Comparison of ENCODE assay signal across 8 cellular contexts in genomic region chr15:81002004-81002253, GRCh38. TPM values are rescaled to one million over a fixed set of nuclear protein-coding genes. Genes with fewer than 3 reads are reported as not detected.
DNase-seq lines count a peak whose midpoint lies in the region; ATAC-seq and TF ChIP-seq lines count a peak whose summit lies in the region.

No MANE protein-coding gene starts in this region.

- peak; percentile 19 for ATAC-seq in HCT116

- H3K4me3 Mint-ChIP-seq in activated naive CD8-positive, alpha-beta T cell treated with anti-CD3 and anti-CD28 coated beads for 36 hours: peak overlapping the region; percentile 81

- TF ChIP-seq RAD21 in HCT116 (IDR thresholded peaks at IDR 0.05; ENCODE audit: low read depth): no peak

- no peaks in the 10 kb centered on the region for H4K20me1 ChIP-seq in HCT116 (ENCODE audit: insufficient read depth)
- peaks cover 51% of the 10 kb centered on the region for H4K20me1 ChIP-seq in smooth muscle cell (ENCODE audit: low read depth)

- H2AFZ ChIP-seq in HCT116 (ENCODE audit: low read depth, low read length, poor library complexity, severe bottlenecking) (no peak overlapping the region), smooth muscle cell (ENCODE audit: low read depth) (no peak overlapping the region)

- intact Hi-C loops in HCT116 (cut with micrococcal nuclease): loop anchor here (5.0 kb wide), 1 partner anchor 90 kb away; no protein-coding TSS in a partner anchor

- H3K27me3 ChIP-seq in HCT116 (ENCODE audit: insufficient read depth, low read length) (no peaks in the 10 kb centered on the region), smooth muscle cell (ENCODE audit: low read depth) (no peaks in the 10 kb centered on the region)

- CTCF ChIA-PET in HCT116 (lab: Charles Lee): interaction anchor here (2.9 kb wide), 1 partner anchor 264 kb away, joined by 18 read pairs; no protein-coding TSS in a partner anchor

- H3K79me2 ChIP-seq in HCT116 (ENCODE audit: insufficient read depth, low read length): peaks cover 43% of the 10 kb centered on the region
- H3K79me2 ChIP-seq in smooth muscle cell (ENCODE audit: low read depth): peaks cover 49% of the 10 kb centered on the region

- H3K4me3 ChIP-seq in HCT116 (replicated peaks in 1 of 2; ENCODE audit: low read depth in 1 of 2, low read length in 2 of 2) (peak overlapping the region; percentile 66 to 77), iPS-11a (ENCODE audit: low read depth, low read length) (peak overlapping the region; percentile 74), smooth muscle cell (peak overlapping the region; percentile 99)

- H3K36me3 ChIP-seq in HCT116 (ENCODE audit: control insufficient read depth in 1 of 2, insufficient read depth in 2 of 2, low read length in 2 of 2): peaks cover 0 to 7% of the 10 kb centered on the region in 2 experiments; a peak in 1 of 4 replicates
- H3K36me3 ChIP-seq in smooth muscle cell (ENCODE audit: low read depth): no peaks in the 10 kb centered on the region

- H3K9me3 Mint-ChIP-seq in activated naive CD8-positive, alpha-beta T cell treated with anti-CD3 and anti-CD28 coated beads for 36 hours: no peaks in the 10 kb centered on the region

- no TSS peak for BruUV-seq in HCT116 (replicated peaks; lab: Mats Ljungman, UMichigan)

- TF ChIP-seq POLR2A in HCT116 (IDR thresholded peaks at IDR 0.05; ENCODE audit: borderline replicate concordance, extremely low read depth, insufficient read depth, insufficient read length): no peak

- H3K27ac Mint-ChIP-seq in activated naive CD8-positive, alpha-beta T cell treated with anti-CD3 and anti-CD28 coated beads for 36 hours: peak overlapping the region; percentile 81

- peak overlapping the region; percentile 90 for H3K27ac ChIP-seq in HCT116 (ENCODE audit: low read depth, low read length)
- H3K27ac ChIP-seq in smooth muscle cell (ENCODE audit: low read depth): peak overlapping the region; percentile 91

- POLR2A ChIA-PET in HCT116 (lab: Charles Lee): no interaction called here

- H3K9me2 ChIP-seq in HCT116 (ENCODE audit: insufficient read depth): no peaks in the 10 kb centered on the region

- DNase-seq in HCT116 (ENCODE audit: low read depth, low spot score): no peak
- DNase-seq in activated naive CD8-positive, alpha-beta T cell treated with anti-CD3 and anti-CD28 coated beads for 36 hours: no peak
- no peak for DNase-seq in smooth muscle cell (lab: John Stamatoyannopoulos, UW; ENCODE audit: unreplicated experiment)
- no peak for DNase-seq in stimulated activated CD4-positive, alpha-beta T cell treated with anti-CD3 and anti-CD28 coated beads, Interleukin-4, amount 100 ng/mL, for 1 hour
- no peak for DNase-seq in NCI-H1436 treated with DMSO at 0.1 percent for 48 hours (lab: John Stamatoyannopoulos, UW)
- no peak for DNase-seq in DMS153 treated with DMSO at 0.1 percent for 48 hours (lab: John Stamatoyannopoulos, UW; ENCODE audit: unreplicated experiment)
- DNase-seq in NCI-H82 (lab: John Stamatoyannopoulos, UW): no peak

- peaks cover 28% of the 10 kb centered on the region for H3K36me3 Mint-ChIP-seq in activated naive CD8-positive, alpha-beta T cell treated with anti-CD3 and anti-CD28 coated beads for 36 hours

- H3K4me2 ChIP-seq in HCT116 (ENCODE audit: low read length): peak overlapping the region; percentile 79
- peak overlapping the region; percentile 85 for H3K4me2 ChIP-seq in smooth muscle cell

- RAD21 ChIA-PET in HCT116 (lab: Charles Lee; ENCODE audit: low non-redundant PET in 1 of 2, low total read pairs in 2 of 2, uncharacterized antibody in 2 of 2, unreplicated experiment in 2 of 2): no interaction called here

- H3K4me1 ChIP-seq in HCT116 (ENCODE audit: control insufficient read depth in 1 of 2, insufficient read depth in 2 of 2, low read length in 2 of 2) (peaks cover 15 to 36% of the 10 kb centered on the region in 2 experiments), smooth muscle cell (ENCODE audit: low read depth) (no peaks in the 10 kb centered on the region)

- no peaks in the 10 kb centered on the region for H3K27me3 Mint-ChIP-seq in activated naive CD8-positive, alpha-beta T cell treated with anti-CD3 and anti-CD28 coated beads for 36 hours

- 1% methylated on average over 30 of the region's 32 CpGs for WGBS in smooth muscle cell (ENCODE audit: low lambda C conversion rate)

- H3K4me1 Mint-ChIP-seq in activated naive CD8-positive, alpha-beta T cell treated with anti-CD3 and anti-CD28 coated beads for 36 hours: peaks cover 38% of the 10 kb centered on the region

- no peaks in the 10 kb centered on the region for H3K9me3 ChIP-seq in HCT116 (ENCODE audit: control insufficient read depth in 1 of 2, insufficient read depth in 1 of 2, low read depth in 1 of 2, low read length in 2 of 2)
- H3K9me3 ChIP-seq in smooth muscle cell (replicated peaks; ENCODE audit: low read depth): no peaks in the 10 kb centered on the region

- H3K9ac ChIP-seq in HCT116 (ENCODE audit: low read length) (peak overlapping the region; percentile 86), smooth muscle cell (ENCODE audit: low read depth) (peak overlapping the region; percentile 62)

- TF ChIP-seq CTCF in HCT116 (IDR thresholded peaks at IDR 0.05 in 2 of 3, conservative IDR thresholded peaks at IDR 0.05 in 1 of 3; ENCODE audit: borderline replicate concordance in 1 of 3, insufficient read depth in 1 of 3, low read depth in 2 of 3, low read length in 2 of 3) (no peak), smooth muscle cell (IDR thresholded peaks at IDR 0.05; ENCODE audit: borderline replicate concordance, insufficient read depth, poor library complexity, severe bottlenecking) (no peak)

- H3F3A ChIP-seq in smooth muscle cell (ENCODE audit: low read depth): no peaks in the 10 kb centered on the region

TF ChIP-seq in HCT116, 20 proteins besides CTCF, POLR2A, EP300 and RAD21:
- no peak for TF ChIP-seq TCF7L2 (IDR thresholded peaks at IDR 0.05; ENCODE audit: borderline replicate concordance, extremely low read depth, insufficient read depth, insufficient read length)
- no peak for TF ChIP-seq EGR1 (IDR thresholded peaks at IDR 0.05; ENCODE audit: low read depth)
- no peak for TF ChIP-seq SP1 (IDR thresholded peaks at IDR 0.05; ENCODE audit: low read depth)
- no peak for TF ChIP-seq FOSL1 (IDR thresholded peaks at IDR 0.05; ENCODE audit: low read depth)
- no peak for TF ChIP-seq SIN3A (IDR thresholded peaks at IDR 0.05; ENCODE audit: low read depth)
- TF ChIP-seq, protein P1, sequence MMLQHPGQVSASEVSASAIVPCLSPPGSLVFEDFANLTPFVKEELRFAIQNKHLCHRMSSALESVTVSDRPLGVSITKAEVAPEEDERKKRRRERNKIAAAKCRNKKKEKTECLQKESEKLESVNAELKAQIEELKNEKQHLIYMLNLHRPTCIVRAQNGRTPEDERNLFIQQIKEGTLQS (IDR thresholded peaks at IDR 0.05): no peak
- TF ChIP-seq JUND (IDR thresholded peaks at IDR 0.05): no peak
- no peak for TF ChIP-seq EZH2phosphoT487 (IDR thresholded peaks at IDR 0.05; ENCODE audit: borderline replicate concordance)
- no peak for TF ChIP-seq CEBPB (IDR thresholded peaks at IDR 0.05; ENCODE audit: low read depth)
- TF ChIP-seq YY1 (IDR thresholded peaks at IDR 0.05; ENCODE audit: extremely low read depth, insufficient replicate concordance, low read depth, low read length): no peak
- TF ChIP-seq ZNF274 (IDR thresholded peaks at IDR 0.05; ENCODE audit: low read depth, low read length): no peak
- no peak for TF ChIP-seq EZH2 (IDR thresholded peaks at IDR 0.05)
- TF ChIP-seq CBX3 (IDR thresholded peaks at IDR 0.05; ENCODE audit: low read depth): no peak

RNA-seq across cellular contexts. Expression of gene TLNRD1, which starts 1.2 kb away (rescaled TPM):
- total RNA-seq in HCT116 (2021; ENCODE audit: unreplicated experiment) (22.5 TPM), smooth muscle cell (10.7 and 11.3 TPM in 2 replicates)
- 13.3 and 13.8 TPM in 2 replicates for polyA plus RNA-seq in HCT116 (2012)
- 10 to 100 TPM; 28.2 to 29.9 TPM for total RNA-seq in activated naive CD8-positive, alpha-beta T cell treated with anti-CD3 and anti-CD28 coated beads for 36 hours
- polyA plus RNA-seq in smooth muscle cell: 11.9 and 14.1 TPM in 2 replicates

RNA-seq across cellular contexts. Expression of gene MESD, which starts 12.3 kb away (rescaled TPM):
- total RNA-seq in HCT116 (2021; ENCODE audit: unreplicated experiment) (22.5 TPM), smooth muscle cell (20.1 and 25.6 TPM in 2 replicates)
- polyA plus RNA-seq in HCT116 (2012): 13.9 and 15.7 TPM in 2 replicates
- total RNA-seq in activated naive CD8-positive, alpha-beta T cell treated with anti-CD3 and anti-CD28 coated beads for 36 hours: 10 to 100 TPM; 20.7 to 21.0 TPM
- 41.4 and 57.4 TPM in 2 replicates for polyA plus RNA-seq in smooth muscle cell
